13 cellular contexts compared by ENCODE assay signal in the genomic region with DNA sequence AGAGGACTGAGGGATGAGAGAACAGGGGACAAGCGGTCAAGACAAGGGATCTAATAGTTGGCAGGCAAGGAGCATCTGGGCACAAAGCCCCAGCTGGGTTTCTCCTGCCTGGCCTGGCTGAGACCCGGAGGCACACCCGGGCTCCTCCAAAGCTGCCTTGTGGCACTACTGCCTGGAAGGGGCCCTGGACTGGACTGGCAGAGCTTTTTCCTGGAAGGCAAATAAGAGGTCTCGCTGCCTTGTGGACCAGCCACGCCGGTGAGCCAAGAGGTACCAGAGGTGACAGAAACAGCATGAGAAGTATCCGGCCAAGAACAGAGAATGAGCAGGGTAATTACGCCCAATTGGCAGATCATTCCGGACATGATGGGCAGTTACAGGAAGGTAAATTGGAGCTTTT.
A peak's percentile ranks its signal among the peaks of the same experiment; 100 is the strongest.
DNase-seq lines count a peak whose midpoint lies in the region; ATAC-seq and TF ChIP-seq lines count a peak whose summit lies in the region.
"Had no signal": no experiment of that assay in that cellular context is flagged by ENCODE, and none has a peak within 500 bp of the region (broad histone marks: within the 10 kb centered on the region; RNA-seq: fewer than 3 reads in every experiment).

No MANE protein-coding gene starts in this region.

- no peak overlapping the region for H3K4me3 Mint-ChIP-seq in chondrocyte (ENCODE audit: unreplicated experiment)
- no peak overlapping the region for H3K4me3 Mint-ChIP-seq in nephron progenitor cell
- no peak overlapping the region for H3K4me3 Mint-ChIP-seq in natural killer cell treated with Interleukin-12 subunit alpha and Interleukin-12 subunit beta and Interleukin-15 and Interleukin-18, amount 100 ng/mL, for 72 hours
- H3K4me3 Mint-ChIP-seq: B cell; CD4-positive, alpha-beta T cell; GM23338 had no signal

- H3K4me1 ChIP-seq in right cardiac atrium (ENCODE audit: control insufficient read depth, insufficient read depth, low read length), result no peaks in the 10 kb centered on the region

- no peaks in the 10 kb centered on the region for H3K9me3 ChIP-seq in right cardiac atrium (ENCODE audit: control insufficient read depth, low read length)

- ATAC-seq in Right ventricle myocardium inferior (no peak), right cardiac atrium (no peak)
- no peak for ATAC-seq in natural killer cell treated with Interleukin-12 subunit alpha and Interleukin-12 subunit beta and Interleukin-15 and Interleukin-18, amount 100 ng/mL, for 72 hours
- ATAC-seq: GM23338 had no signal

- TF ChIP-seq CTCF in chondrocyte (IDR thresholded peaks at IDR 0.05) (no peak), nephron progenitor cell (IDR thresholded peaks at IDR 0.05) (no peak)

- no peaks in the 10 kb centered on the region for H3K9me3 Mint-ChIP-seq in chondrocyte (ENCODE audit: low read depth)
- no peaks in the 10 kb centered on the region for H3K9me3 Mint-ChIP-seq in nephron progenitor cell
- H3K9me3 Mint-ChIP-seq in natural killer cell treated with Interleukin-12 subunit alpha and Interleukin-12 subunit beta and Interleukin-15 and Interleukin-18, amount 100 ng/mL, for 72 hours, result no peaks in the 10 kb centered on the region
- H3K9me3 Mint-ChIP-seq: CD4-positive, alpha-beta T cell; GM23338 had no signal

- WGBS in right cardiac atrium, result 94% methylated on average over 9 of the region's 9 CpGs

- H3K27me3 Mint-ChIP-seq in chondrocyte (ENCODE audit: low read depth) (no peaks in the 10 kb centered on the region), nephron progenitor cell (ENCODE audit: low read depth, poor library complexity) (no peaks in the 10 kb centered on the region)
- no peaks in the 10 kb centered on the region for H3K27me3 Mint-ChIP-seq in natural killer cell treated with Interleukin-12 subunit alpha and Interleukin-12 subunit beta and Interleukin-15 and Interleukin-18, amount 100 ng/mL, for 72 hours
- H3K27me3 Mint-ChIP-seq: B cell; CD4-positive, alpha-beta T cell had no signal

- intact Hi-C loops in Right ventricle myocardium inferior (cut with DNase I) (no loop called here), right cardiac atrium (cut with DNase I) (no loop called here)

- peak; percentile 25 for DNase-seq in Right ventricle myocardium inferior (ENCODE audit: missing footprints)
- no peak for DNase-seq in right cardiac atrium
- peak; percentile 75 for DNase-seq in chondrocyte (ENCODE audit: low spot score)
- DNase-seq in nephron progenitor cell, result no peak
- no peak for DNase-seq in NCI-H1417 (lab: John Stamatoyannopoulos, UW)
- no peak for DNase-seq in natural killer cell treated with Interleukin-12 subunit alpha and Interleukin-12 subunit beta and Interleukin-15 and Interleukin-18, amount 100 ng/mL, for 72 hours (ENCODE audit: low spot score)
- DNase-seq in NCI-H446 (lab: John Stamatoyannopoulos, UW), result no peak
- DNase-seq: Calu3; CD4-positive, alpha-beta T cell; DMS79; H7 had no signal

- H3K27ac ChIP-seq in right cardiac atrium (ENCODE audit: low read length), result no peak overlapping the region

- H3K27ac Mint-ChIP-seq in chondrocyte (ENCODE audit: unreplicated experiment) (no peak overlapping the region), nephron progenitor cell (peak overlapping the region; percentile 84)
- H3K27ac Mint-ChIP-seq in natural killer cell treated with Interleukin-12 subunit alpha and Interleukin-12 subunit beta and Interleukin-15 and Interleukin-18, amount 100 ng/mL, for 72 hours, result peak overlapping the region in 1 of 2 donors; percentile 6
- H3K27ac Mint-ChIP-seq: B cell; CD4-positive, alpha-beta T cell; GM23338 had no signal

- H3K4me3 ChIP-seq in right cardiac atrium (ENCODE audit: low read length), result no peak overlapping the region
- H3K4me3 ChIP-seq: GM23338 had no signal

- no peaks in the 10 kb centered on the region for H3K27me3 ChIP-seq in right cardiac atrium (ENCODE audit: control insufficient read depth, insufficient read depth)

- peaks cover 60% of the 10 kb centered on the region for H3K36me3 Mint-ChIP-seq in chondrocyte (ENCODE audit: low read depth)
- peaks cover 82% of the 10 kb centered on the region for H3K36me3 Mint-ChIP-seq in nephron progenitor cell (ENCODE audit: low read depth)
- peaks cover 34% of the 10 kb centered on the region for H3K36me3 Mint-ChIP-seq in natural killer cell treated with Interleukin-12 subunit alpha and Interleukin-12 subunit beta and Interleukin-15 and Interleukin-18, amount 100 ng/mL, for 72 hours

- H3K4me1 Mint-ChIP-seq in chondrocyte (ENCODE audit: low read depth), result no peaks in the 10 kb centered on the region
- no peaks in the 10 kb centered on the region for H3K4me1 Mint-ChIP-seq in nephron progenitor cell
- H3K4me1 Mint-ChIP-seq in natural killer cell treated with Interleukin-12 subunit alpha and Interleukin-12 subunit beta and Interleukin-15 and Interleukin-18, amount 100 ng/mL, for 72 hours (ENCODE audit: low read depth in 2 of 2), result peaks cover 0 to 8% of the 10 kb centered on the region in 2 donors
- H3K4me1 Mint-ChIP-seq: B cell, GM23338 had no signal

Comparison
In these comparisons a context has a peak if more than half of its experiments do, and no peak if none do; other contexts are left out.
1. DNase-seq: peak in Right ventricle myocardium inferior (single experiment) and chondrocyte (single experiment); none in right cardiac atrium (0 of 3), nephron progenitor cell (single experiment), NCI-H1417 (0 of 3), natural killer cell treated with Interleukin-12 subunit alpha and Interleukin-12 subunit beta and Interleukin-15 and Interleukin-18, amount 100 ng/mL, for 72 hours (single experiment) and NCI-H446 (0 of 2).